8 cellular contexts compared by ENCODE assay signal in the genomic region with DNA sequence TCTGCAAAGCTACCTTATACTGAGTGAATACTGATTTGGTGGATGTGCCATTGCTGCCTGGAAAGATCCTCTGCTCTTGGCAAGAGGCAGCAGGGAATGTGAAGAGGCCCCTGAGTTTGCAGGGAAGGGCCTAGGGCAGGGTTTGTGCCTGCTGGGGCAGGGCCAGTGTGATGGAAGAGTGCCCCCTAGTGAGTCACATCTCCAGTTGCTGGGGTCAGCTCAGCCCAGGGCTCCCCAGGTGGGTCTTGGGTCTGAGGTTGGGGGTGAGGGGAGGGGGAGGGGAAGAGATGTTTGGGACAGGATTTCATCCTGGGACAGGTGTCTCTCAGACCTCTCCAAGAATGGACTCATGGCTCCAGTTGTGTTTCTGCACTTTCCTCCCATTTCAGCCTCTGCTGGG. TPM values are rescaled to one million over a fixed set of nuclear protein-coding genes. Genes with fewer than 3 reads are reported as not detected.
DNase-seq lines count a peak whose midpoint lies in the region; ATAC-seq, FAIRE-seq and TF ChIP-seq lines count a peak whose summit lies in the region.

No MANE protein-coding gene starts in this region.

- peak; percentile 36 for DNase-seq in EL
- DNase-seq in MG63: peak; percentile 55
- DNase-seq in colonic mucosa: peak; percentile 71
- peak; percentile 51 for DNase-seq in myocyte (ENCODE audit: low read depth)
- DNase-seq in NCI-H2081 treated with DMSO at 0.1 percent for 48 hours (lab: John Stamatoyannopoulos, UW): no peak
- DNase-seq in urothelium cell line (ENCODE audit: low spot score): no peak

- no peak for FAIRE-seq in urothelium cell line (lab: Jason Lieb, UNC)

- H3K4me1 ChIP-seq in colonic mucosa: peaks cover 14% of the 10 kb centered on the region

- no peak overlapping the region for H3K27ac ChIP-seq in colonic mucosa

- H3K4me3 ChIP-seq in MG63 (no peak overlapping the region), colonic mucosa (no peak overlapping the region)

- no peak for ATAC-seq in GM18858 (IDR thresholded peaks at IDR 0.05; ENCODE audit: unreplicated experiment)
- no peak for ATAC-seq in GM21447 (IDR thresholded peaks at IDR 0.05; ENCODE audit: unreplicated experiment)

- H3K36me3 ChIP-seq in MG63 (peaks cover 8% of the 10 kb centered on the region), colonic mucosa (no peaks in the 10 kb centered on the region)

- H3K9me3 ChIP-seq in MG63 (no peaks in the 10 kb centered on the region), colonic mucosa (no peaks in the 10 kb centered on the region)

- H3K9ac ChIP-seq in colonic mucosa (ENCODE audit: low read depth in 2 of 2, low read length in 2 of 2): no peak overlapping the region

- intact Hi-C loops in colonic mucosa (cut with DNase I): loop anchor here (2.0 to 5.0 kb wide), 2 partner anchors 70 to 94 kb away; no protein-coding TSS in a partner anchor

- no peaks in the 10 kb centered on the region for H3K27me3 ChIP-seq in MG63
- no peaks in the 10 kb centered on the region for H3K27me3 ChIP-seq in colonic mucosa

- TF ChIP-seq CTCF in colonic mucosa (IDR thresholded peaks at IDR 0.05): peak; percentile 55

RNA-seq across cellular contexts. Expression of gene AMOTL2, which starts 4.1 kb away (rescaled TPM):
- total RNA-seq in MG63 (2014; rRNA removed; shearing (Covaris generic); ENCODE audit: low replicate concordance): 172 and 180 TPM in 2 replicates
- 10 to 100 TPM; 17.8 to 19.9 TPM for total RNA-seq in colonic mucosa
- 116 and 125 TPM in 2 replicates for total RNA-seq in myocyte
- 77.4 TPM for polyA plus RNA-seq in myocyte (2012)

Comparison
In these comparisons a context has a peak if more than half of its experiments do, and no peak if none do; other contexts are left out.
1. DNase-seq: peak in EL (single experiment), MG63 (single experiment), colonic mucosa (single experiment) and myocyte (single experiment); none in NCI-H2081 treated with DMSO at 0.1 percent for 48 hours (single experiment) and urothelium cell line (single experiment).